ENCODE assay signal across 9 cellular contexts in the genomic region with DNA sequence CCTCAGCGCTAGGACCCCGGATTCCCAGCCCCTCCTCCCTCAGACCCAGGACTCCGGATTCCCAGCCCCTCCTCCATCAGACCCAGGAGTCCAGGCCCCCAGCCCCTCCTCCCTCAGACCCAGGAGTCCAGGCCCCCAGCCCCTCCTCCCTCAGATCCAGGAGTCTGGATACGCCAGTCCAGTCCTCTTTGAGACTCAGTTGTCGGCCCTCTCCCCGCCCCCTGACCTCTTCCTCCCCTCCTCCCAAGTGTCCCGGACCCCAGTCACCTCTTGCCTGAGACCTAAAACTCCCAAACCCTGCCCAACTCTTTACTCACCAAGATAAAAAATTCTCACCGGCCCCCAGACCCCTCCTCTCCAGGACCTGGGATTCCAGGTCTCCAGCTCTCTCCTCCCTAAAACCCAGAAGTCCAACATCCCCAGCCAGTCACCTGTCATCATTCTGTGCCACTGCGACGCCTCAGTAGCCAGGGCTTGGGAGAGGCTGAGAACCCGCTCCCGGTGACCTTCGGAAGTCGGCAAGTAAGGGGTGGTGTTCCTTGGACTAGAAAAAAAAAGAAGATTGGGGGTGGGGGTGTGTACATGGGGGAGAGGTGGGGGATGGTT. TPM values are rescaled to one million over a fixed set of nuclear protein-coding genes. Genes with fewer than 3 reads are reported as not detected.
A peak's percentile ranks its signal among the peaks of the same experiment; 100 is the strongest.
DNase-seq lines count a peak whose midpoint lies in the region; ATAC-seq and TF ChIP-seq lines count a peak whose summit lies in the region.
"Had no signal": no experiment of that assay in that cellular context is flagged by ENCODE, and none has a peak within 500 bp of the region (broad histone marks: within the 10 kb centered on the region; RNA-seq: fewer than 3 reads in every experiment).

No MANE protein-coding gene starts in this region.

- CTCF ChIA-PET in activated B cell treated with CpG ODN at 0.5 μM for 24 hours (lab: Charles Lee): interaction anchor here (1.0 to 12.1 kb wide), 4 partner anchors 46 to 133 kb away, joined by 3 to 272 read pairs (median 4); no protein-coding TSS in a partner anchor

- H3K27ac Mint-ChIP-seq in T-helper 1 cell treated with Interleukin-12 subunit alpha and Interleukin-12 subunit beta and Interleukin-4 antibody, amounts not matched to agents 30 μg/mL and 1 μg/mL, for 36 hours: no peak overlapping the region
- H3K27ac Mint-ChIP-seq in activated B cell treated with CpG ODN at 0.5 μM for 24 hours: no peak overlapping the region

- no peak for TF ChIP-seq CTCF in activated B cell treated with CpG ODN at 0.5 μM for 24 hours (IDR thresholded peaks at IDR 0.05)
- no peak for TF ChIP-seq CTCF in suprapubic skin (IDR thresholded peaks at IDR 0.05)

- intact Hi-C loops in activated B cell treated with CpG ODN at 0.5 μM for 24 hours (cut with micrococcal nuclease): loop anchor here (10.0 kb wide), 1 partner anchor 323 kb away; the partner anchor contains the start of gene LMTK3

- H3K4me1 ChIP-seq in iPS DF 6.9 (ENCODE audit: control insufficient read depth, insufficient read depth, low read length) (no peaks in the 10 kb centered on the region), suprapubic skin (peaks cover 24% of the 10 kb centered on the region)

- H3K4me3 ChIP-seq in iPS DF 6.9 (ENCODE audit: low read length): peak overlapping the region; percentile 35; the same call in 1 of the 2 replicates
- no peak overlapping the region for H3K4me3 ChIP-seq in suprapubic skin
- H3K4me3 ChIP-seq in MG63: no peak overlapping the region

- peaks cover 13% of the 10 kb centered on the region for H3K4me1 Mint-ChIP-seq in T-helper 1 cell treated with Interleukin-12 subunit alpha and Interleukin-12 subunit beta and Interleukin-4 antibody, amounts not matched to agents 30 μg/mL and 1 μg/mL, for 36 hours (ENCODE audit: low read depth)
- H3K4me1 Mint-ChIP-seq in activated B cell treated with CpG ODN at 0.5 μM for 24 hours: peaks cover 28% of the 10 kb centered on the region

- H3K27me3 Mint-ChIP-seq in T-helper 1 cell treated with Interleukin-12 subunit alpha and Interleukin-12 subunit beta and Interleukin-4 antibody, amounts not matched to agents 30 μg/mL and 1 μg/mL, for 36 hours (ENCODE audit: low read depth): peaks cover 8% of the 10 kb centered on the region
- H3K27me3 Mint-ChIP-seq in activated B cell treated with CpG ODN at 0.5 μM for 24 hours: no peaks in the 10 kb centered on the region

- TF ChIP-seq EP300 in suprapubic skin (IDR thresholded peaks at IDR 0.05): no peak

- H3K4me3 Mint-ChIP-seq in T-helper 1 cell treated with Interleukin-12 subunit alpha and Interleukin-12 subunit beta and Interleukin-4 antibody, amounts not matched to agents 30 μg/mL and 1 μg/mL, for 36 hours: peak overlapping the region; percentile 15
- H3K4me3 Mint-ChIP-seq in activated B cell treated with CpG ODN at 0.5 μM for 24 hours: peak overlapping the region; percentile 53

- DNase-seq in T-helper 1 cell: no peak
- DNase-seq in activated B cell treated with CpG ODN at 0.5 μM for 24 hours: no peak
- DNase-seq in iPS DF 6.9 (ENCODE audit: low read depth, low spot score): no peak
- no peak for DNase-seq in suprapubic skin (ENCODE audit: low spot score in 2 of 2)
- DNase-seq in NCI-H1694 treated with DMSO at 0.1 percent for 48 hours (lab: John Stamatoyannopoulos, UW): no peak
- DNase-seq in Kasumi-1 (lab: John Stamatoyannopoulos, UW): no peak
- DNase-seq in MG63: no peak
- DNase-seq: NCI-H187 treated with DMSO at 0.1 percent for 48 hours had no signal

- H3K27ac ChIP-seq in iPS DF 6.9 (ENCODE audit: low read length) (no peak overlapping the region), suprapubic skin (peak overlapping the region; percentile 20)

- H3K9me3 Mint-ChIP-seq in T-helper 1 cell treated with Interleukin-12 subunit alpha and Interleukin-12 subunit beta and Interleukin-4 antibody, amounts not matched to agents 30 μg/mL and 1 μg/mL, for 36 hours: no peaks in the 10 kb centered on the region
- H3K9me3 Mint-ChIP-seq in activated B cell treated with CpG ODN at 0.5 μM for 24 hours: no peaks in the 10 kb centered on the region

- H3K9me3 ChIP-seq in iPS DF 6.9 (ENCODE audit: control insufficient read depth, insufficient read depth, low read length) (no peaks in the 10 kb centered on the region), suprapubic skin (no peaks in the 10 kb centered on the region), MG63 (no peaks in the 10 kb centered on the region)

- H3K36me3 ChIP-seq in iPS DF 6.9 (ENCODE audit: control insufficient read depth, insufficient read depth, low read length) (no peaks in the 10 kb centered on the region), suprapubic skin (no peaks in the 10 kb centered on the region), MG63 (peaks cover 4% of the 10 kb centered on the region)

- POLR2A ChIA-PET in activated B cell treated with CpG ODN at 0.5 μM for 24 hours (lab: Charles Lee): interaction anchor here (0.8 to 3.7 kb wide), 15 partner anchors 9 to 192 kb away, joined by 3 to 34 read pairs (median 6); partner anchors contain the start of genes BCAT2, CA11, GYS1 and PPP1R15A

- H3K36me3 Mint-ChIP-seq in T-helper 1 cell treated with Interleukin-12 subunit alpha and Interleukin-12 subunit beta and Interleukin-4 antibody, amounts not matched to agents 30 μg/mL and 1 μg/mL, for 36 hours (ENCODE audit: low read depth): no peaks in the 10 kb centered on the region
- no peaks in the 10 kb centered on the region for H3K36me3 Mint-ChIP-seq in activated B cell treated with CpG ODN at 0.5 μM for 24 hours (ENCODE audit: low read depth)

- no CpG with 5 or more reads among the region's 14 CpGs for WGBS in iPS DF 6.9 (ENCODE audit: insufficient coverage, insufficient read length)
- 70% methylated on average over 14 of the region's 14 CpGs for WGBS in suprapubic skin

- no peak for ATAC-seq in activated B cell treated with CpG ODN at 0.5 μM for 24 hours (ENCODE audit: low read depth)

- H3K27me3 ChIP-seq in iPS DF 6.9 (ENCODE audit: control insufficient read depth, insufficient read depth, low read length): no peaks in the 10 kb centered on the region
- no peaks in the 10 kb centered on the region for H3K27me3 ChIP-seq in suprapubic skin
- no peaks in the 10 kb centered on the region for H3K27me3 ChIP-seq in MG63

- no peak for TF ChIP-seq POLR2A in suprapubic skin (IDR thresholded peaks at IDR 0.05)

RNA-seq across cellular contexts. Expression of gene HSD17B14, which starts 1.4 kb away (rescaled TPM):
- total RNA-seq in activated B cell treated with CpG ODN at 0.5 μM for 24 hours (2.6 and 2.8 TPM in 2 replicates), suprapubic skin (1 to 10 TPM; 2.5 to 3.4 (median 3.1) TPM)
- not detected in 2 replicates for total RNA-seq in MG63 (2014; rRNA removed; shearing (Covaris generic); ENCODE audit: low replicate concordance)

RNA-seq across cellular contexts. Expression of gene BCAT2, which starts 26.9 kb away (rescaled TPM):
- total RNA-seq in activated B cell treated with CpG ODN at 0.5 μM for 24 hours (44.0 and 47.8 TPM in 2 replicates), suprapubic skin (10 to 100 TPM; 33.5 to 50.6 (median 38.1) TPM)
- 21.3 and 59.1 TPM in 2 replicates for total RNA-seq in MG63 (2014; rRNA removed; shearing (Covaris generic); ENCODE audit: low replicate concordance)

RNA-seq across cellular contexts. Expression of gene PLEKHA4, which starts 30.7 kb away (rescaled TPM):
- 5.7 and 6.4 TPM in 2 replicates for total RNA-seq in activated B cell treated with CpG ODN at 0.5 μM for 24 hours
- total RNA-seq in suprapubic skin: 1 to 10 TPM; 2.8 to 5.1 (median 5.0) TPM
- total RNA-seq in MG63 (2014; rRNA removed; shearing (Covaris generic); ENCODE audit: low replicate concordance): 5.4 and 14.5 TPM in 2 replicates

RNA-seq across cellular contexts. Expression of gene PPP1R15A, which starts 34.5 kb away (rescaled TPM):
- total RNA-seq in activated B cell treated with CpG ODN at 0.5 μM for 24 hours: 115 and 123 TPM in 2 replicates
- 100 to 1,000 TPM; 135 to 191 (median 144) TPM for total RNA-seq in suprapubic skin
- total RNA-seq in MG63 (2014; rRNA removed; shearing (Covaris generic); ENCODE audit: low replicate concordance): 26.1 and 36.4 TPM in 2 replicates
